ENCODE assay signal across 1 cellular context in the genomic region with DNA sequence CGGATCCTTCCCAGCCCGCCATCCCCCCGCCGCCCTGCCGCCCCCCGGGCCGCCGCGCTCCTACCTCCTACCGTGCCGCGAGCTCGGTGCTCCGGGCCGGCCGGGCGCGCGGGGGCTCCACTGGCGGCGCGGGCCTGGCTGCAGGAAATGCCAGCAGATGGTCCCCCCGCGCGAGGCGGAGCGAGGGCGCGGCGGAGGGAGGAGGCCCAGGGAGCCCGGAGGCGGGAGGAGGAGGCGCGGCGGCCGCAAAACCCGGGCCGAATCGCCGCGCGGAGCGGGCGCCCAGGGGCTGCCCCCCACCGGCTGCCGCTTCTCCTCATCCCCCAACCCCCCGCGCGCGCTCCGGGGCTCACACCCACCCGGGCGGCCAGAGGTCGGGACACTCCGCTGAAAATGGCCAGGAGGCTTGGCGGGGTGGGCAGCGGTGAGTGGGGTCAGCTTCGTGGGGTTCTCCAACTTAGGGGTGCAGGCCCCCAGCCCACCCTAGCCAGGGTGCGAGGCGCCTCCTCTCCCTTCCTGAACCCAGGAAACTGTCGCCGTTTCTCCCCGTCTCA.
TF ChIP-seq lines count a peak whose summit lies in the region.

A gene with protein sequence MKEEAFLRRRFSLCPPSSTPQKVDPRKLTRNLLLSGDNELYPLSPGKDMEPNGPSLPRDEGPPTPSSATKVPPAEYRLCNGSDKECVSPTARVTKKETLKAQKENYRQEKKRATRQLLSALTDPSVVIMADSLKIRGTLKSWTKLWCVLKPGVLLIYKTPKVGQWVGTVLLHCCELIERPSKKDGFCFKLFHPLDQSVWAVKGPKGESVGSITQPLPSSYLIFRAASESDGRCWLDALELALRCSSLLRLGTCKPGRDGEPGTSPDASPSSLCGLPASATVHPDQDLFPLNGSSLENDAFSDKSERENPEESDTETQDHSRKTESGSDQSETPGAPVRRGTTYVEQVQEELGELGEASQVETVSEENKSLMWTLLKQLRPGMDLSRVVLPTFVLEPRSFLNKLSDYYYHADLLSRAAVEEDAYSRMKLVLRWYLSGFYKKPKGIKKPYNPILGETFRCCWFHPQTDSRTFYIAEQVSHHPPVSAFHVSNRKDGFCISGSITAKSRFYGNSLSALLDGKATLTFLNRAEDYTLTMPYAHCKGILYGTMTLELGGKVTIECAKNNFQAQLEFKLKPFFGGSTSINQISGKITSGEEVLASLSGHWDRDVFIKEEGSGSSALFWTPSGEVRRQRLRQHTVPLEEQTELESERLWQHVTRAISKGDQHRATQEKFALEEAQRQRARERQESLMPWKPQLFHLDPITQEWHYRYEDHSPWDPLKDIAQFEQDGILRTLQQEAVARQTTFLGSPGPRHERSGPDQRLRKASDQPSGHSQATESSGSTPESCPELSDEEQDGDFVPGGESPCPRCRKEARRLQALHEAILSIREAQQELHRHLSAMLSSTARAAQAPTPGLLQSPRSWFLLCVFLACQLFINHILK (minus strand): TSS at position 159 of the 554 bp plus-strand sequence. CDS start 36,162 bp downstream, outside the sequence.

TF ChIP-seq in HEK293, 187 proteins besides CTCF, POLR2A, EP300 and RAD21 (continued from another document and continues in another):
- TF ChIP-seq, protein P1, sequence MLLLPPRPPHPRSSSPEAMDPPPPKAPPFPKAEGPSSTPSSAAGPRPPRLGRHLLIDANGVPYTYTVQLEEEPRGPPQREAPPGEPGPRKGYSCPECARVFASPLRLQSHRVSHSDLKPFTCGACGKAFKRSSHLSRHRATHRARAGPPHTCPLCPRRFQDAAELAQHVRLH (tag by site-specific recombination; IDR thresholded peaks at IDR 0.05): no peak
- no peak for TF ChIP-seq ZNF248 (tag by site-specific recombination; IDR thresholded peaks at IDR 0.05)
- TF ChIP-seq, protein P2, sequence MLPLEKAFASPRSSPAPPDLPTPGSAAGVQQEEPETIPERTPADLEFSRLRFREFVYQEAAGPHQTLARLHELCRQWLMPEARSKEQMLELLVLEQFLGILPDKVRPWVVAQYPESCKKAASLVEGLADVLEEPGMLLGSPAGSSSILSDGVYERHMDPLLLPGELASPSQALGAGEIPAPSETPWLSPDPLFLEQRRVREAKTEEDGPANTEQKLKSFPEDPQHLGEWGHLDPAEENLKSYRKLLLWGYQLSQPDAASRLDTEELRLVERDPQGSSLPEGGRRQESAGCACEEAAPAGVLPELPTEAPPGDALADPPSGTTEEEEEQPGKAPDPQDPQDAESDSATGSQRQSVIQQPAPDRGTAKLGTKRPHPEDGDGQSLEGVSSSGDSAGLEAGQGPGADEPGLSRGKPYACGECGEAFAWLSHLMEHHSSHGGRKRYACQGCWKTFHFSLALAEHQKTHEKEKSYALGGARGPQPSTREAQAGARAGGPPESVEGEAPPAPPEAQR (tag by site-specific recombination; IDR thresholded peaks at IDR 0.05): no peak
- no peak for TF ChIP-seq ZFP3 (tag by site-specific recombination; IDR thresholded peaks at IDR 0.05; ENCODE audit: low read depth)
- TF ChIP-seq GLIS1 (tag by site-specific recombination; IDR thresholded peaks at IDR 0.05): peak; percentile 57
- TF ChIP-seq ZNF830 (tag by site-specific recombination; IDR thresholded peaks at IDR 0.05; ENCODE audit: low read depth): no peak
- no peak for TF ChIP-seq ZNF169 (tag by site-specific recombination; IDR thresholded peaks at IDR 0.05)
- no peak for TF ChIP-seq ZNF549 (tag by site-specific recombination; IDR thresholded peaks at IDR 0.05)
- no peak for TF ChIP-seq ZNF2 (tag by site-specific recombination; IDR thresholded peaks at IDR 0.05)
- TF ChIP-seq SP3 (tag by site-specific recombination; IDR thresholded peaks at IDR 0.05): 0 out of 2 replicates have a peak, but pooled peaks have one; percentile 28
- TF ChIP-seq ZBTB8A (tag by site-specific recombination; IDR thresholded peaks at IDR 0.05): no peak
- TF ChIP-seq ZNF394 (tag by site-specific recombination; IDR thresholded peaks at IDR 0.05; ENCODE audit: borderline replicate concordance): no peak
- TF ChIP-seq, protein P3, sequence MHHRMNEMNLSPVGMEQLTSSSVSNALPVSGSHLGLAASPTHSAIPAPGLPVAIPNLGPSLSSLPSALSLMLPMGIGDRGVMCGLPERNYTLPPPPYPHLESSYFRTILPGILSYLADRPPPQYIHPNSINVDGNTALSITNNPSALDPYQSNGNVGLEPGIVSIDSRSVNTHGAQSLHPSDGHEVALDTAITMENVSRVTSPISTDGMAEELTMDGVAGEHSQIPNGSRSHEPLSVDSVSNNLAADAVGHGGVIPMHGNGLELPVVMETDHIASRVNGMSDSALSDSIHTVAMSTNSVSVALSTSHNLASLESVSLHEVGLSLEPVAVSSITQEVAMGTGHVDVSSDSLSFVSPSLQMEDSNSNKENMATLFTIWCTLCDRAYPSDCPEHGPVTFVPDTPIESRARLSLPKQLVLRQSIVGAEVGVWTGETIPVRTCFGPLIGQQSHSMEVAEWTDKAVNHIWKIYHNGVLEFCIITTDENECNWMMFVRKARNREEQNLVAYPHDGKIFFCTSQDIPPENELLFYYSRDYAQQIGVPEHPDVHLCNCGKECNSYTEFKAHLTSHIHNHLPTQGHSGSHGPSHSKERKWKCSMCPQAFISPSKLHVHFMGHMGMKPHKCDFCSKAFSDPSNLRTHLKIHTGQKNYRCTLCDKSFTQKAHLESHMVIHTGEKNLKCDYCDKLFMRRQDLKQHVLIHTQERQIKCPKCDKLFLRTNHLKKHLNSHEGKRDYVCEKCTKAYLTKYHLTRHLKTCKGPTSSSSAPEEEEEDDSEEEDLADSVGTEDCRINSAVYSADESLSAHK (tag by site-specific recombination; IDR thresholded peaks at IDR 0.05): no peak
- no peak for TF ChIP-seq ZNF133 (tag by site-specific recombination; IDR thresholded peaks at IDR 0.05)
- TF ChIP-seq ZNF571 (tag by site-specific recombination; IDR thresholded peaks at IDR 0.05): no peak
- TF ChIP-seq, protein P4, sequence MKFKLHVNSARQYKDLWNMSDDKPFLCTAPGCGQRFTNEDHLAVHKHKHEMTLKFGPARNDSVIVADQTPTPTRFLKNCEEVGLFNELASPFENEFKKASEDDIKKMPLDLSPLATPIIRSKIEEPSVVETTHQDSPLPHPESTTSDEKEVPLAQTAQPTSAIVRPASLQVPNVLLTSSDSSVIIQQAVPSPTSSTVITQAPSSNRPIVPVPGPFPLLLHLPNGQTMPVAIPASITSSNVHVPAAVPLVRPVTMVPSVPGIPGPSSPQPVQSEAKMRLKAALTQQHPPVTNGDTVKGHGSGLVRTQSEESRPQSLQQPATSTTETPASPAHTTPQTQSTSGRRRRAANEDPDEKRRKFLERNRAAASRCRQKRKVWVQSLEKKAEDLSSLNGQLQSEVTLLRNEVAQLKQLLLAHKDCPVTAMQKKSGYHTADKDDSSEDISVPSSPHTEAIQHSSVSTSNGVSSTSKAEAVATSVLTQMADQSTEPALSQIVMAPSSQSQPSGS (tag by site-specific recombination; IDR thresholded peaks at IDR 0.05; ENCODE audit: low read depth): no peak
- TF ChIP-seq EGR2 (tag by site-specific recombination; IDR thresholded peaks at IDR 0.05; ENCODE audit: low read depth): 0 out of 2 replicates have a peak, but pooled peaks have one; percentile 9
- TF ChIP-seq ZNF140 (tag by site-specific recombination; IDR thresholded peaks at IDR 0.05): no peak
- no peak for TF ChIP-seq ZNF155 (tag by site-specific recombination; IDR thresholded peaks at IDR 0.05)
- TF ChIP-seq, protein P5, sequence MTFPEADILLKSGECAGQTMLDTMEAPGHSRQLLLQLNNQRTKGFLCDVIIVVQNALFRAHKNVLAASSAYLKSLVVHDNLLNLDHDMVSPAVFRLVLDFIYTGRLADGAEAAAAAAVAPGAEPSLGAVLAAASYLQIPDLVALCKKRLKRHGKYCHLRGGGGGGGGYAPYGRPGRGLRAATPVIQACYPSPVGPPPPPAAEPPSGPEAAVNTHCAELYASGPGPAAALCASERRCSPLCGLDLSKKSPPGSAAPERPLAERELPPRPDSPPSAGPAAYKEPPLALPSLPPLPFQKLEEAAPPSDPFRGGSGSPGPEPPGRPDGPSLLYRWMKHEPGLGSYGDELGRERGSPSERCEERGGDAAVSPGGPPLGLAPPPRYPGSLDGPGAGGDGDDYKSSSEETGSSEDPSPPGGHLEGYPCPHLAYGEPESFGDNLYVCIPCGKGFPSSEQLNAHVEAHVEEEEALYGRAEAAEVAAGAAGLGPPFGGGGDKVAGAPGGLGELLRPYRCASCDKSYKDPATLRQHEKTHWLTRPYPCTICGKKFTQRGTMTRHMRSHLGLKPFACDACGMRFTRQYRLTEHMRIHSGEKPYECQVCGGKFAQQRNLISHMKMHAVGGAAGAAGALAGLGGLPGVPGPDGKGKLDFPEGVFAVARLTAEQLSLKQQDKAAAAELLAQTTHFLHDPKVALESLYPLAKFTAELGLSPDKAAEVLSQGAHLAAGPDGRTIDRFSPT (tag by site-specific recombination; IDR thresholded peaks at IDR 0.05): no peak
- no peak for TF ChIP-seq ZEB2 (tag by site-specific recombination; IDR thresholded peaks at IDR 0.05)
- peak; percentile 55 for TF ChIP-seq ZNF335 (tag by site-specific recombination; conservative IDR thresholded peaks at IDR 0.05)
- TF ChIP-seq MYNN (tag by site-specific recombination; IDR thresholded peaks at IDR 0.05; ENCODE audit: borderline replicate concordance): no peak
- TF ChIP-seq ZNF561 (tag by site-specific recombination; IDR thresholded peaks at IDR 0.05; ENCODE audit: borderline replicate concordance): 0 out of 2 replicates have a peak, but pooled peaks have one; percentile 33
- TF ChIP-seq SALL2 (tag by site-specific recombination; IDR thresholded peaks at IDR 0.05; ENCODE audit: borderline replicate concordance): no peak
- TF ChIP-seq, protein P6, sequence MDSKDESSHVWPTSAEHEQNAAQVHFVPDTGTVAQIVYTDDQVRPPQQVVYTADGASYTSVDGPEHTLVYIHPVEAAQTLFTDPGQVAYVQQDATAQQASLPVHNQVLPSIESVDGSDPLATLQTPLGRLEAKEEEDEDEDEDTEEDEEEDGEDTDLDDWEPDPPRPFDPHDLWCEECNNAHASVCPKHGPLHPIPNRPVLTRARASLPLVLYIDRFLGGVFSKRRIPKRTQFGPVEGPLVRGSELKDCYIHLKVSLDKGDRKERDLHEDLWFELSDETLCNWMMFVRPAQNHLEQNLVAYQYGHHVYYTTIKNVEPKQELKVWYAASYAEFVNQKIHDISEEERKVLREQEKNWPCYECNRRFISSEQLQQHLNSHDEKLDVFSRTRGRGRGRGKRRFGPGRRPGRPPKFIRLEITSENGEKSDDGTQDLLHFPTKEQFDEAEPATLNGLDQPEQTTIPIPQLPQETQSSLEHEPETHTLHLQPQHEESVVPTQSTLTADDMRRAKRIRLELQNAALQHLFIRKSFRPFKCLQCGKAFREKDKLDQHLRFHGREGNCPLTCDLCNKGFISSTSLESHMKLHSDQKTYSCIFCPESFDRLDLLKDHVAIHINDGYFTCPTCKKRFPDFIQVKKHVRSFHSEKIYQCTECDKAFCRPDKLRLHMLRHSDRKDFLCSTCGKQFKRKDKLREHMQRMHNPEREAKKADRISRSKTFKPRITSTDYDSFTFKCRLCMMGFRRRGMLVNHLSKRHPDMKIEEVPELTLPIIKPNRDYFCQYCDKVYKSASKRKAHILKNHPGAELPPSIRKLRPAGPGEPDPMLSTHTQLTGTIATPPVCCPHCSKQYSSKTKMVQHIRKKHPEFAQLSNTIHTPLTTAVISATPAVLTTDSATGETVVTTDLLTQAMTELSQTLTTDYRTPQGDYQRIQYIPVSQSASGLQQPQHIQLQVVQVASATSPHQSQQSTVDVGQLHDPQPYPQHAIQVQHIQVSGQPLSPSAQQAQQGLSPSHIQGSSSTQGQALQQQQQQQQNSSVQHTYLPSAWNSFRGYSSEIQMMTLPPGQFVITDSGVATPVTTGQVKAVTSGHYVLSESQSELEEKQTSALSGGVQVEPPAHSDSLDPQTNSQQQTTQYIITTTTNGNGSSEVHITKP (tag by site-specific recombination; IDR thresholded peaks at IDR 0.05): no peak
- TF ChIP-seq ZNF621 (tag by site-specific recombination; IDR thresholded peaks at IDR 0.05): no peak
- no peak for TF ChIP-seq ZNF433 (tag by site-specific recombination; IDR thresholded peaks at IDR 0.05; ENCODE audit: low read depth)
- no peak for TF ChIP-seq ZNF76 (tag by site-specific recombination; IDR thresholded peaks at IDR 0.05; ENCODE audit: borderline replicate concordance, low read depth)
- no peak for TF ChIP-seq ZNF530 (tag by site-specific recombination; IDR thresholded peaks at IDR 0.05; ENCODE audit: low read depth)
- peak; percentile 49; the same call in 1 of the 2 replicates for TF ChIP-seq ZFHX2 (tag by site-specific recombination; conservative IDR thresholded peaks at IDR 0.05)
- TF ChIP-seq, protein P7, sequence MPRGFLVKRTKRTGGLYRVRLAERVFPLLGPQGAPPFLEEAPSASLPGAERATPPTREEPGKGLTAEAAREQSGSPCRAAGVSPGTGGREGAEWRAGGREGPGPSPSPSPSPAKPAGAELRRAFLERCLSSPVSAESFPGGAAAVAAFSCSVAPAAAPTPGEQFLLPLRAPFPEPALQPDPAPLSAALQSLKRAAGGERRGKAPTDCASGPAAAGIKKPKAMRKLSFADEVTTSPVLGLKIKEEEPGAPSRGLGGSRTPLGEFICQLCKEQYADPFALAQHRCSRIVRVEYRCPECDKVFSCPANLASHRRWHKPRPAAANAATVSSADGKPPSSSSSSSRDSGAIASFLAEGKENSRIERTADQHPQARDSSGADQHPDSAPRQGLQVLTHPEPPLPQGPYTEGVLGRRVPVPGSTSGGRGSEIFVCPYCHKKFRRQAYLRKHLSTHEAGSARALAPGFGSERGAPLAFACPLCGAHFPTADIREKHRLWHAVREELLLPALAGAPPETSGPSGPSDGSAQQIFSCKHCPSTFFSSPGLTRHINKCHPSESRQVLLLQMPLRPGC (tag by site-specific recombination; IDR thresholded peaks at IDR 0.05): no peak
- peak; percentile 45 for TF ChIP-seq ZIC2 (tag by site-specific recombination; IDR thresholded peaks at IDR 0.05)
- TF ChIP-seq, protein P8, sequence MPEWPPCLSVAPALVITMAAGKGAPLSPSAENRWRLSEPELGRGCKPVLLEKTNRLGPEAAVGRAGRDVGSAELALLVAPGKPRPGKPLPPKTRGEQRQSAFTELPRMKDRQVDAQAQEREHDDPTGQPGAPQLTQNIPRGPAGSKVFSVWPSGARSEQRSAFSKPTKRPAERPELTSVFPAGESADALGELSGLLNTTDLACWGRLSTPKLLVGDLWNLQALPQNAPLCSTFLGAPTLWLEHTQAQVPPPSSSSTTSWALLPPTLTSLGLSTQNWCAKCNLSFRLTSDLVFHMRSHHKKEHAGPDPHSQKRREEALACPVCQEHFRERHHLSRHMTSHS (tag by site-specific recombination; IDR thresholded peaks at IDR 0.05): no peak
